1 cellular context compared by ENCODE assay signal in genomic region chr14:68824517-68825347, GRCh38.
TF ChIP-seq lines count a peak whose summit lies in the region.

No MANE protein-coding gene starts in this region.

TF ChIP-seq in IMR-90, 13 proteins besides CTCF, POLR2A, EP300 and RAD21 (continued from another document):
- no peak for TF ChIP-seq NFE2L2 (IDR thresholded peaks at IDR 0.05; ENCODE audit: low read depth, low read length)
- no peak for TF ChIP-seq CEBPB (IDR thresholded peaks at IDR 0.05; ENCODE audit: low read depth, low read length)
- no peak for TF ChIP-seq RCOR1 (IDR thresholded peaks at IDR 0.05; ENCODE audit: insufficient replicate concordance, low read length)
- peak; percentile 67 for TF ChIP-seq SMC3 (IDR thresholded peaks at IDR 0.05; ENCODE audit: low read depth, low read length)
TF ChIP-seq in IMR-90: peak in this region for 3.
